Comparison of ENCODE assay signal across 18 cellular contexts in genomic region chr11:94457118-94458029, GRCh38. TPM values are rescaled to one million over a fixed set of nuclear protein-coding genes. Genes with fewer than 3 reads are reported as not detected.
A peak's percentile ranks its signal among the peaks of the same experiment; 100 is the strongest.
DNase-seq lines count a peak whose midpoint lies in the region; ATAC-seq and TF ChIP-seq lines count a peak whose summit lies in the region.
"Had no signal": no experiment of that assay in that cellular context is flagged by ENCODE, and none has a peak within 500 bp of the region (broad histone marks: within the 10 kb centered on the region; RNA-seq: fewer than 3 reads in every experiment).

No MANE protein-coding gene starts in this region.

- H3K9me3 ChIP-seq in mammary epithelial cell (replicated peaks; ENCODE audit: insufficient read depth, low read length) (no peaks in the 10 kb centered on the region), IMR-90 (ENCODE audit: control insufficient read depth, insufficient read depth, low read length) (no peaks in the 10 kb centered on the region)
- H3K9me3 ChIP-seq: thyroid gland had no signal

- H3K4me3 Mint-ChIP-seq in MCF 10A (ENCODE audit: unreplicated experiment): no peak overlapping the region
- H3K4me3 Mint-ChIP-seq in activated naive CD4-positive, alpha-beta T cell treated with anti-CD3 and anti-CD28 coated beads for 36 hours: no peak overlapping the region

- TF ChIP-seq RAD21 in IMR-90 (IDR thresholded peaks at IDR 0.05; ENCODE audit: low read length): no peak

- dilution Hi-C loops in mammary epithelial cell (cut with HindIII; ENCODE audit: low sequenced_read_pairs): no loop called here
- dilution Hi-C loops in IMR-90 (cut with HindIII; ENCODE audit: low sequenced_read_pairs, unreplicated experiment): no loop called here

- H3K4me1 Mint-ChIP-seq in MCF 10A (ENCODE audit: insufficient read depth, unreplicated experiment): no peaks in the 10 kb centered on the region
- H3K4me1 Mint-ChIP-seq in activated naive CD4-positive, alpha-beta T cell treated with anti-CD3 and anti-CD28 coated beads for 36 hours (ENCODE audit: low read depth): no peaks in the 10 kb centered on the region

- H3K4ac ChIP-seq in IMR-90 (ENCODE audit: low read depth, low read length): no peak overlapping the region

- H4K8ac ChIP-seq in IMR-90 (ENCODE audit: low read depth in 2 of 2, low read length in 2 of 2): no peak overlapping the region

- H3K4me1 ChIP-seq in mammary epithelial cell (ENCODE audit: insufficient read depth, low read length) (peaks cover 4% of the 10 kb centered on the region), IMR-90 (ENCODE audit: control insufficient read depth, insufficient read depth, low read length) (no peaks in the 10 kb centered on the region)
- H3K4me1 ChIP-seq: thyroid gland had no signal

- TF ChIP-seq POLR2A in IMR-90 (IDR thresholded peaks at IDR 0.05; ENCODE audit: low read depth, low read length): no peak

- no peaks in the 10 kb centered on the region for H3K79me2 ChIP-seq in mammary epithelial cell (ENCODE audit: insufficient read depth, low read length)

- H3K9me3 Mint-ChIP-seq in MCF 10A (ENCODE audit: unreplicated experiment): no peaks in the 10 kb centered on the region
- H3K9me3 Mint-ChIP-seq in activated naive CD4-positive, alpha-beta T cell treated with anti-CD3 and anti-CD28 coated beads for 36 hours: no peaks in the 10 kb centered on the region

- H3K4me2 ChIP-seq in mammary epithelial cell (ENCODE audit: insufficient read depth, low read depth, low read length): no peak overlapping the region
- H3K4me2 ChIP-seq in IMR-90 (ENCODE audit: low read depth, low read length): no peak overlapping the region

- intact Hi-C loops in mammary epithelial cell (cut with micrococcal nuclease) (loop anchor here (2.0 kb wide), 1 partner anchor 35 kb away; the partner anchor contains the start of genes ANKRD49 and MRE11), MCF 10A (cut with micrococcal nuclease) (no loop called here), IMR-90 (cut with micrococcal nuclease) (no loop called here)
- intact Hi-C loops in activated naive CD4-positive, alpha-beta T cell treated with anti-CD3 and anti-CD28 coated beads for 36 hours (cut with micrococcal nuclease): no loop called here

- H3K14ac ChIP-seq in IMR-90 (replicated peaks; ENCODE audit: low read depth, low read length): no peak overlapping the region

- H3K18ac ChIP-seq in IMR-90 (ENCODE audit: low read depth, low read length): no peak overlapping the region

- DNase-seq in mammary epithelial cell (peak; percentile 46), MCF 10A (ENCODE audit: unreplicated experiment) (no peak), IMR-90 (peak; percentile 4), epithelial cell of prostate (ENCODE audit: low read depth, low spot score) (peak; percentile 26), hypothalamus (lab: John Stamatoyannopoulos, UW) (no peak), 8988T (no peak), NCI-H526 (lab: John Stamatoyannopoulos, UW) (no peak)
- DNase-seq in activated naive CD4-positive, alpha-beta T cell treated with anti-CD3 and anti-CD28 coated beads for 36 hours: no peak
- DNase-seq: activated CD4-positive, alpha-beta T cell treated with anti-CD3 and anti-CD28 coated beads, Interleukin-2, amount 50 U/mL, for 4 hours; activated gamma-delta T cell treated with Interleukin-2 at 50 U/mL for 16 hours; Caco-2; NCI-H345; nucleus accumbens; stimulated activated CD4-positive, alpha-beta T cell treated with anti-CD3 and anti-CD28 coated beads, Interleukin-12 subunit alpha, Interleukin-12 subunit beta, amount 100 ng/mL, for 4 hours; thyroid gland had no signal

- no peaks in the 10 kb centered on the region for H3K27me3 ChIP-seq in mammary epithelial cell (ENCODE audit: insufficient read depth, low read length)
- no peaks in the 10 kb centered on the region for H3K27me3 ChIP-seq in IMR-90 (ENCODE audit: control insufficient read depth, insufficient read depth, low read length)
- H3K27me3 ChIP-seq: thyroid gland had no signal

- no peak overlapping the region for H2BK5ac ChIP-seq in IMR-90 (ENCODE audit: low read depth, low read length, poor library complexity, severe bottlenecking)

- no peak overlapping the region for H3K4me3 ChIP-seq in mammary epithelial cell (replicated peaks in 1 of 3; ENCODE audit: insufficient read depth in 1 of 3, low read depth in 2 of 3, low read length in 3 of 3)
- H3K4me3 ChIP-seq in IMR-90 (ENCODE audit: insufficient read depth, low read depth, low read length): no peak overlapping the region
- H3K4me3 ChIP-seq: lung, thyroid gland had no signal

- no peak overlapping the region for H3K23ac ChIP-seq in IMR-90 (ENCODE audit: low read depth, low read length)

- no peaks in the 10 kb centered on the region; the same call in 1 of the 2 replicates for H3K9me1 ChIP-seq in IMR-90 (ENCODE audit: insufficient read depth, low read length)

- TF ChIP-seq CTCF in mammary epithelial cell (conservative IDR thresholded peaks at IDR 0.05 in 1 of 2, IDR thresholded peaks at IDR 0.05 in 1 of 2; ENCODE audit: extremely low read depth in 1 of 2, insufficient read depth in 1 of 2, low read depth in 1 of 2, low read length in 2 of 2) (no peak), MCF 10A (IDR thresholded peaks at IDR 0.05; ENCODE audit: unreplicated experiment) (no peak), IMR-90 (conservative IDR thresholded peaks at IDR 0.05; ENCODE audit: low read depth, low read length) (no peak)

- H3K27ac ChIP-seq in mammary epithelial cell (ENCODE audit: insufficient read depth, low read depth, low read length) (no peak overlapping the region), IMR-90 (ENCODE audit: insufficient read depth, low read length) (no peak overlapping the region), epithelial cell of prostate (peak overlapping the region; percentile 8)
- H3K27ac ChIP-seq: RWPE1 had no signal

- H3K56ac ChIP-seq in IMR-90 (ENCODE audit: extremely low read depth, insufficient read depth, low read length): no peak overlapping the region

- no peaks in the 10 kb centered on the region for H3K27me3 Mint-ChIP-seq in MCF 10A (ENCODE audit: insufficient read depth, unreplicated experiment)
- no peaks in the 10 kb centered on the region for H3K27me3 Mint-ChIP-seq in activated naive CD4-positive, alpha-beta T cell treated with anti-CD3 and anti-CD28 coated beads for 36 hours (ENCODE audit: low read depth)

- WGBS in mammary epithelial cell (ENCODE audit: low coverage, missing lambda C conversion rate): 83% methylated on average over 4 of the region's 4 CpGs
- no CpG with 5 or more reads among the region's 4 CpGs for WGBS in IMR-90 (ENCODE audit: extremely low coverage in 2 of 2, insufficient read length in 1 of 2), 2 experiments

- no peak overlapping the region for H2BK15ac ChIP-seq in IMR-90 (ENCODE audit: low read depth, low read length)

- no peak overlapping the region for H2AK5ac ChIP-seq in IMR-90 (ENCODE audit: low read depth, low read length)

- no peak overlapping the region for H3K27ac Mint-ChIP-seq in MCF 10A (ENCODE audit: low read depth, unreplicated experiment)
- H3K27ac Mint-ChIP-seq in activated naive CD4-positive, alpha-beta T cell treated with anti-CD3 and anti-CD28 coated beads for 36 hours: no peak overlapping the region

- no peak overlapping the region for H2AK9ac ChIP-seq in IMR-90 (replicated peaks; ENCODE audit: low read depth, low read length, poor library complexity)

- no peak overlapping the region for H2BK20ac ChIP-seq in IMR-90 (ENCODE audit: low read depth, low read length)

- no TSS peak for BruUV-seq in mammary epithelial cell (replicated peaks; lab: Mats Ljungman, UMichigan)
- BruUV-seq in MCF 10A (replicated peaks; lab: Mats Ljungman, UMichigan): no TSS peak
- no TSS peak for BruUV-seq in IMR-90 (replicated peaks; lab: Mats Ljungman, UMichigan)

- no peak overlapping the region for H2BK120ac ChIP-seq in IMR-90 (ENCODE audit: low read depth, low read length)

- H3K9ac ChIP-seq in mammary epithelial cell (ENCODE audit: insufficient read depth, low read length) (no peak overlapping the region), IMR-90 (ENCODE audit: low read depth, low read length) (no peak overlapping the region)

- no peaks in the 10 kb centered on the region for H3K79me1 ChIP-seq in IMR-90 (ENCODE audit: low read depth in 1 of 2, low read length in 2 of 2)

- in situ Hi-C loops in mammary epithelial cell (cut with MboI; ENCODE audit: low sequenced_read_pairs in 2 of 2) (no loop called here), IMR-90 (cut with MboI; ENCODE audit: low sequenced_read_pairs) (no loop called here)

- no peak for ATAC-seq in IMR-90 (ENCODE audit: low read depth)

- POLR2A ChIA-PET in MCF 10A (lab: Yijun Ruan, JAX) (interaction anchor here (0.9 kb wide), 1 partner anchor 37 kb away, joined by 3 read pairs; the partner anchor contains the start of genes ANKRD49 and MRE11), IMR-90 (lab: Charles Lee; ENCODE audit: unreplicated experiment) (no interaction called here)

- no peak overlapping the region for H4K5ac ChIP-seq in IMR-90 (ENCODE audit: low read depth, low read length)

- CTCF ChIA-PET in mammary epithelial cell (lab: Charles Lee; ENCODE audit: low non-redundant PET): no interaction called here
- CTCF ChIA-PET in MCF 10A (lab: Yijun Ruan, JAX): interaction anchor here (0.7 to 2.0 kb wide), 4 partner anchors 23 to 562 kb away, joined by 3 to 8 read pairs (median 4); no protein-coding TSS in a partner anchor
- CTCF ChIA-PET in IMR-90 (lab: Yijun Ruan, JAX): no interaction called here
- CTCF ChIA-PET in activated naive CD4-positive, alpha-beta T cell treated with anti-CD3 and anti-CD28 coated beads for 36 hours (lab: Charles Lee): no interaction called here

- peaks cover 31% of the 10 kb centered on the region for H3K36me3 Mint-ChIP-seq in MCF 10A (ENCODE audit: insufficient read depth, unreplicated experiment)
- H3K36me3 Mint-ChIP-seq in activated naive CD4-positive, alpha-beta T cell treated with anti-CD3 and anti-CD28 coated beads for 36 hours (ENCODE audit: low read depth): peaks cover 49% of the 10 kb centered on the region

- H4K20me1 ChIP-seq in mammary epithelial cell (ENCODE audit: insufficient read depth, low read length): no peaks in the 10 kb centered on the region
- no peaks in the 10 kb centered on the region for H4K20me1 ChIP-seq in IMR-90 (ENCODE audit: insufficient read depth, low read length)

- H3K36me3 ChIP-seq in mammary epithelial cell (ENCODE audit: insufficient read depth, low read length) (peaks cover 8% of the 10 kb centered on the region), IMR-90 (ENCODE audit: control insufficient read depth, insufficient read depth, low read length) (peaks cover 3% of the 10 kb centered on the region; the same call in 1 of the 2 replicates)

- H4K91ac ChIP-seq in IMR-90 (ENCODE audit: insufficient read depth, low read depth, low read length): no peak overlapping the region

- H2AFZ ChIP-seq in mammary epithelial cell (ENCODE audit: low read depth, low read length) (no peak overlapping the region), IMR-90 (replicated peaks; ENCODE audit: low read length, poor library complexity) (no peak overlapping the region)

RNA-seq across cellular contexts. Expression of gene MRE11, which starts 36.3 kb away (rescaled TPM):
- 10 to 100 TPM; 10.3 to 19.5 TPM for total RNA-seq in mammary epithelial cell
- polyA plus RNA-seq in mammary epithelial cell: 5.8 TPM
- 4.8 TPM for polyA minus RNA-seq in mammary epithelial cell
- total RNA-seq in MCF 10A (2022): 13.2 and 15.1 TPM in 2 replicates
- 15.6 and 22.2 TPM in 2 replicates for total RNA-seq in IMR-90 (2012; rRNA removed)
- 7.6 and 9.0 TPM in 2 replicates for polyA plus RNA-seq in IMR-90 (2012; rRNA removed)
- 0.40 and 0.92 TPM in 2 replicates for polyA plus RNA-seq in IMR-90 (2012; cell fraction: cytosol; rRNA removed)
- 2.5 and 23.8 TPM in 2 replicates for polyA plus RNA-seq in IMR-90 (2012; cell fraction: nucleus; rRNA removed; ENCODE audit: low replicate concordance)
- 10 to 100 TPM; 33.1 to 37.3 TPM for total RNA-seq in activated naive CD4-positive, alpha-beta T cell treated with anti-CD3 and anti-CD28 coated beads for 36 hours

RNA-seq across cellular contexts. Expression of gene ANKRD49, which starts 36.4 kb away (rescaled TPM):
- total RNA-seq in mammary epithelial cell (10 to 100 TPM in 1 of 2 donors, 1 to 10 TPM in 1; 9.4 to 13.8 TPM), MCF 10A (2022) (9.7 and 13.0 TPM in 2 replicates), IMR-90 (2012; rRNA removed) (10.4 and 15.8 TPM in 2 replicates)
- polyA plus RNA-seq in mammary epithelial cell (6.2 TPM), IMR-90 (2012; rRNA removed) (6.5 and 7.2 TPM in 2 replicates)
- 4.4 TPM for polyA minus RNA-seq in mammary epithelial cell
- polyA plus RNA-seq in IMR-90 (2012; cell fraction: cytosol; rRNA removed): 1.1 TPM in 2 replicates
- polyA plus RNA-seq in IMR-90 (2012; cell fraction: nucleus; rRNA removed; ENCODE audit: low replicate concordance): 2.7 and 20.9 TPM in 2 replicates
- 10 to 100 TPM; 16.3 to 19.1 TPM for total RNA-seq in activated naive CD4-positive, alpha-beta T cell treated with anti-CD3 and anti-CD28 coated beads for 36 hours

RNA-seq across cellular contexts. Expression of gene C11orf97, which starts 54.9 kb away (rescaled TPM):
- not detected for total RNA-seq in mammary epithelial cell
- not detected for polyA plus RNA-seq in mammary epithelial cell
- not detected for polyA minus RNA-seq in mammary epithelial cell
- total RNA-seq in MCF 10A (2022): not detected in 2 replicates
- total RNA-seq in IMR-90 (2012; rRNA removed): not detected in 2 replicates
- polyA plus RNA-seq in IMR-90 (2012; rRNA removed): not detected in 2 replicates
- polyA plus RNA-seq in IMR-90 (2012; cell fraction: cytosol; rRNA removed): not detected in 2 replicates
- polyA plus RNA-seq in IMR-90 (2012; cell fraction: nucleus; rRNA removed; ENCODE audit: low replicate concordance): not detected in 2 replicates
- total RNA-seq in activated naive CD4-positive, alpha-beta T cell treated with anti-CD3 and anti-CD28 coated beads for 36 hours: not detected
- total RNA-seq: Caco-2, thyroid gland had no signal
- polyA plus RNA-seq: esophagus had no signal

RNA-seq across cellular contexts. Expression of gene GPR83, which starts 56.2 kb away (rescaled TPM):
- total RNA-seq in mammary epithelial cell: under 1 TPM in 1 of 2 donors, not detected in 1; under 0.01 TPM
- polyA plus RNA-seq in mammary epithelial cell: 0.03 TPM
- not detected for polyA minus RNA-seq in mammary epithelial cell
- not detected in 2 replicates for total RNA-seq in MCF 10A (2022)
- under 0.01 TPM in 2 replicates for total RNA-seq in IMR-90 (2012; rRNA removed)
- 0.03 and 0.07 TPM in 2 replicates for polyA plus RNA-seq in IMR-90 (2012; rRNA removed)
- polyA plus RNA-seq in IMR-90 (2012; cell fraction: cytosol; rRNA removed): 0.02 and 0.05 TPM in 2 replicates
- 0.10 TPM in 2 replicates for polyA plus RNA-seq in IMR-90 (2012; cell fraction: nucleus; rRNA removed; ENCODE audit: low replicate concordance)
- total RNA-seq in activated naive CD4-positive, alpha-beta T cell treated with anti-CD3 and anti-CD28 coated beads for 36 hours: not detected

Comparison
In these comparisons a context has a peak if more than half of its experiments do, and no peak if none do; other contexts are left out.
1. DNase-seq: peak in mammary epithelial cell (single experiment), IMR-90 (single experiment) and epithelial cell of prostate (single experiment); none in MCF 10A (single experiment), hypothalamus (0 of 51), activated naive CD4-positive, alpha-beta T cell treated with anti-CD3 and anti-CD28 coated beads for 36 hours (single experiment), 8988T (single experiment) and NCI-H526 (0 of 2).